Comparison of ENCODE assay signal across 8 cellular contexts in genomic region chr20:20743511-20744169, GRCh38.
DNase-seq lines count a peak whose midpoint lies in the region; ATAC-seq and TF ChIP-seq lines count a peak whose summit lies in the region.

No MANE protein-coding gene starts in this region.

- DNase-seq in DMS 273 (lab: John Stamatoyannopoulos, UW; ENCODE audit: unreplicated experiment) (peak; percentile 28), DMS 273 treated with DMSO at 0.1 percent for 48 hours (lab: John Stamatoyannopoulos, UW) (no peak), NOMO-1 treated with dmso at 0.1 percent for 144 hours (lab: John Stamatoyannopoulos, UW; ENCODE audit: unreplicated experiment) (peak; percentile 57), fibroblast of mammary gland (ENCODE audit: low read depth) (peak; percentile 23), hepatic stellate cell (ENCODE audit: low spot score) (no peak)
- no peak for DNase-seq in activated CD4-positive, CD25-positive, alpha-beta regulatory T cell treated with anti-CD3 and anti-CD28 coated beads, Interleukin-2, amount 50 U/mL, for 72 hours

- H3K36me3 ChIP-seq in neuron (ENCODE audit: insufficient read depth, low read length), result no peaks in the 10 kb centered on the region

- ATAC-seq in HG03378 (IDR thresholded peaks at IDR 0.05; ENCODE audit: unreplicated experiment), result no peak

- no peaks in the 10 kb centered on the region for H3K27me3 ChIP-seq in neuron (ENCODE audit: insufficient read depth, low read length)

- H2AFZ ChIP-seq in neuron (ENCODE audit: low read depth, low read length), result peak overlapping the region; percentile 83

- peaks cover 17% of the 10 kb centered on the region for H3K4me1 ChIP-seq in neuron (ENCODE audit: insufficient read depth, low read length)

- no peak for TF ChIP-seq CTCF in fibroblast of mammary gland (conservative IDR thresholded peaks at IDR 0.05; ENCODE audit: control insufficient read depth, insufficient read depth, low read depth, low read length)

- H3K4me3 ChIP-seq in fibroblast of mammary gland (ENCODE audit: control insufficient read depth, low read depth, low read length) (no peak overlapping the region), neuron (ENCODE audit: low read length) (peak overlapping the region; percentile 47)

- H3K9me3 ChIP-seq in neuron (ENCODE audit: low read length), result peaks cover 2% of the 10 kb centered on the region

Comparison
In these comparisons a context has a peak if more than half of its experiments do, and no peak if none do; other contexts are left out.
1. DNase-seq: peak in DMS 273 (single experiment), NOMO-1 treated with dmso at 0.1 percent for 144 hours (single experiment) and fibroblast of mammary gland (single experiment); none in DMS 273 treated with DMSO at 0.1 percent for 48 hours (single experiment), hepatic stellate cell (single experiment) and activated CD4-positive, CD25-positive, alpha-beta regulatory T cell treated with anti-CD3 and anti-CD28 coated beads, Interleukin-2, amount 50 U/mL, for 72 hours (single experiment).